1 cellular context compared by ENCODE assay signal in the genomic region with DNA sequence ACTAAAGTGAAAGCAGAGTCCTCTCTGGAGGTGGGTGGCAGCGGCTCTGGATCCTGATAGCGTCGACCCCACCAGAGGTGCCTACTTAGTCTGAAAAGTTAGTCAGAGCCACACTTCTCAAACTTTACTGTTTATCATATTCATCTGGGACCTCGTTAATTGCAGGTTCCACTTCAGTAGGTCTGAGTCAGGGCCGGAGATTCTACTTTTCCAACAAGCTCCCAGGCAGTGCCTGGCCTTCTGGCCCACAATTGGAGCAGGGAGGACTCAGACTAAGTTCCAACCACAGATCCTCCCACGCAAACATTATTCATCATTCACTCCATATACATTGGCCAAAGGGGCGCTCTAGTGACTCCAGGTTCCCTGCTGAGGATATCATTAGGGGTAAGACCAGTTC.
TF ChIP-seq lines count a peak whose summit lies in the region.

No MANE protein-coding gene starts in this region.

TF ChIP-seq in K562, 482 proteins besides CTCF, POLR2A, EP300 and RAD21 (continued from another document):
- TF ChIP-seq, protein P1, sequence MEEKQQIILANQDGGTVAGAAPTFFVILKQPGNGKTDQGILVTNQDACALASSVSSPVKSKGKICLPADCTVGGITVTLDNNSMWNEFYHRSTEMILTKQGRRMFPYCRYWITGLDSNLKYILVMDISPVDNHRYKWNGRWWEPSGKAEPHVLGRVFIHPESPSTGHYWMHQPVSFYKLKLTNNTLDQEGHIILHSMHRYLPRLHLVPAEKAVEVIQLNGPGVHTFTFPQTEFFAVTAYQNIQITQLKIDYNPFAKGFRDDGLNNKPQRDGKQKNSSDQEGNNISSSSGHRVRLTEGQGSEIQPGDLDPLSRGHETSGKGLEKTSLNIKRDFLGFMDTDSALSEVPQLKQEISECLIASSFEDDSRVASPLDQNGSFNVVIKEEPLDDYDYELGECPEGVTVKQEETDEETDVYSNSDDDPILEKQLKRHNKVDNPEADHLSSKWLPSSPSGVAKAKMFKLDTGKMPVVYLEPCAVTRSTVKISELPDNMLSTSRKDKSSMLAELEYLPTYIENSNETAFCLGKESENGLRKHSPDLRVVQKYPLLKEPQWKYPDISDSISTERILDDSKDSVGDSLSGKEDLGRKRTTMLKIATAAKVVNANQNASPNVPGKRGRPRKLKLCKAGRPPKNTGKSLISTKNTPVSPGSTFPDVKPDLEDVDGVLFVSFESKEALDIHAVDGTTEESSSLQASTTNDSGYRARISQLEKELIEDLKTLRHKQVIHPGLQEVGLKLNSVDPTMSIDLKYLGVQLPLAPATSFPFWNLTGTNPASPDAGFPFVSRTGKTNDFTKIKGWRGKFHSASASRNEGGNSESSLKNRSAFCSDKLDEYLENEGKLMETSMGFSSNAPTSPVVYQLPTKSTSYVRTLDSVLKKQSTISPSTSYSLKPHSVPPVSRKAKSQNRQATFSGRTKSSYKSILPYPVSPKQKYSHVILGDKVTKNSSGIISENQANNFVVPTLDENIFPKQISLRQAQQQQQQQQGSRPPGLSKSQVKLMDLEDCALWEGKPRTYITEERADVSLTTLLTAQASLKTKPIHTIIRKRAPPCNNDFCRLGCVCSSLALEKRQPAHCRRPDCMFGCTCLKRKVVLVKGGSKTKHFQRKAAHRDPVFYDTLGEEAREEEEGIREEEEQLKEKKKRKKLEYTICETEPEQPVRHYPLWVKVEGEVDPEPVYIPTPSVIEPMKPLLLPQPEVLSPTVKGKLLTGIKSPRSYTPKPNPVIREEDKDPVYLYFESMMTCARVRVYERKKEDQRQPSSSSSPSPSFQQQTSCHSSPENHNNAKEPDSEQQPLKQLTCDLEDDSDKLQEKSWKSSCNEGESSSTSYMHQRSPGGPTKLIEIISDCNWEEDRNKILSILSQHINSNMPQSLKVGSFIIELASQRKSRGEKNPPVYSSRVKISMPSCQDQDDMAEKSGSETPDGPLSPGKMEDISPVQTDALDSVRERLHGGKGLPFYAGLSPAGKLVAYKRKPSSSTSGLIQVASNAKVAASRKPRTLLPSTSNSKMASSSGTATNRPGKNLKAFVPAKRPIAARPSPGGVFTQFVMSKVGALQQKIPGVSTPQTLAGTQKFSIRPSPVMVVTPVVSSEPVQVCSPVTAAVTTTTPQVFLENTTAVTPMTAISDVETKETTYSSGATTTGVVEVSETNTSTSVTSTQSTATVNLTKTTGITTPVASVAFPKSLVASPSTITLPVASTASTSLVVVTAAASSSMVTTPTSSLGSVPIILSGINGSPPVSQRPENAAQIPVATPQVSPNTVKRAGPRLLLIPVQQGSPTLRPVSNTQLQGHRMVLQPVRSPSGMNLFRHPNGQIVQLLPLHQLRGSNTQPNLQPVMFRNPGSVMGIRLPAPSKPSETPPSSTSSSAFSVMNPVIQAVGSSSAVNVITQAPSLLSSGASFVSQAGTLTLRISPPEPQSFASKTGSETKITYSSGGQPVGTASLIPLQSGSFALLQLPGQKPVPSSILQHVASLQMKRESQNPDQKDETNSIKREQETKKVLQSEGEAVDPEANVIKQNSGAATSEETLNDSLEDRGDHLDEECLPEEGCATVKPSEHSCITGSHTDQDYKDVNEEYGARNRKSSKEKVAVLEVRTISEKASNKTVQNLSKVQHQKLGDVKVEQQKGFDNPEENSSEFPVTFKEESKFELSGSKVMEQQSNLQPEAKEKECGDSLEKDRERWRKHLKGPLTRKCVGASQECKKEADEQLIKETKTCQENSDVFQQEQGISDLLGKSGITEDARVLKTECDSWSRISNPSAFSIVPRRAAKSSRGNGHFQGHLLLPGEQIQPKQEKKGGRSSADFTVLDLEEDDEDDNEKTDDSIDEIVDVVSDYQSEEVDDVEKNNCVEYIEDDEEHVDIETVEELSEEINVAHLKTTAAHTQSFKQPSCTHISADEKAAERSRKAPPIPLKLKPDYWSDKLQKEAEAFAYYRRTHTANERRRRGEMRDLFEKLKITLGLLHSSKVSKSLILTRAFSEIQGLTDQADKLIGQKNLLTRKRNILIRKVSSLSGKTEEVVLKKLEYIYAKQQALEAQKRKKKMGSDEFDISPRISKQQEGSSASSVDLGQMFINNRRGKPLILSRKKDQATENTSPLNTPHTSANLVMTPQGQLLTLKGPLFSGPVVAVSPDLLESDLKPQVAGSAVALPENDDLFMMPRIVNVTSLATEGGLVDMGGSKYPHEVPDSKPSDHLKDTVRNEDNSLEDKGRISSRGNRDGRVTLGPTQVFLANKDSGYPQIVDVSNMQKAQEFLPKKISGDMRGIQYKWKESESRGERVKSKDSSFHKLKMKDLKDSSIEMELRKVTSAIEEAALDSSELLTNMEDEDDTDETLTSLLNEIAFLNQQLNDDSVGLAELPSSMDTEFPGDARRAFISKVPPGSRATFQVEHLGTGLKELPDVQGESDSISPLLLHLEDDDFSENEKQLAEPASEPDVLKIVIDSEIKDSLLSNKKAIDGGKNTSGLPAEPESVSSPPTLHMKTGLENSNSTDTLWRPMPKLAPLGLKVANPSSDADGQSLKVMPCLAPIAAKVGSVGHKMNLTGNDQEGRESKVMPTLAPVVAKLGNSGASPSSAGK (IDR thresholded peaks at IDR 0.05) = no peak
